9 cellular contexts compared by ENCODE assay signal in the genomic region with DNA sequence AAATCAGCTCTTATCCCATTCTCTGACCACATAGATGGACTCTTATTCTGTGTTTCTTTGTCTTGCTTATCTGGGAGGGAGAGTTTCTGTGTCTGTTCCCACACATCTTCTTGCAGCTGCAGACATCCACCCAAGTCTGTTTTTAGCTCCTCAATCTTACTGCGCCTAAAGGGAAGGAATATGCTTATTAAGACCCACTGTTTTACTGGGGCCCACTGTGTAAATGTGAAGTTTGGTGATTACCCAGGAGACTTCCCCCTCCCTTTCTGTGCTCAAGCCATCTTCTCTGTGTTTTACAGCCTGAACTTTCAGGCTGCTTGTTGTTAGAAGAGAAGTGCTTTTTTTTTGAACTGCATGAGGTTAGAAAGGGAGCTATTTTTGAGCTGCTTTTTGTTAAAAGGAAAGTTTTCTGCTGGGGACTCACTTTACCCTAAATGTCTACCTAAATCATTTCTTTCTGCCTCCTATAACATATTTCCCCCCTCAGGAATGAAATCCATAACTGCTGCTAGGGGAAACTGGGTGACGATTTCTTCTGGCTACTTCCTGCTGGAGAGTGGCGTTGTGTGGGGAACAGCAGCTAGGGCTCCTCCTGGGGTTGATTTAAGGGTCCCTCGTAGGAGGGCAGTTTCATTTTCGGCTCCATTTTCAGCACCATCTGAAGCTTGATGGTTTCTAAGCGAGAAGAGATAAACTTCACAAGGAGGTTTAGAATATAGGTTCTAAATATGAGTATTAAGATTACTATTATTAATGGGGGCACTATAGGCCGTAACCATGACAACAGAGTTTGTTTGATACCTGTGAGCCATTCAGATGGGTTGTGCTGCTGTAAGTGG. TPM values are rescaled to one million over a fixed set of nuclear protein-coding genes. Genes with fewer than 3 reads are reported as not detected.
DNase-seq lines count a peak whose midpoint lies in the region; ATAC-seq and TF ChIP-seq lines count a peak whose summit lies in the region.
"Had no signal": no experiment of that assay in that cellular context is flagged by ENCODE, and none has a peak within 500 bp of the region (broad histone marks: within the 10 kb centered on the region; RNA-seq: fewer than 3 reads in every experiment).

No MANE protein-coding gene starts in this region.

- H3K4me3 ChIP-seq in duodenal mucosa (ENCODE audit: low read depth in 1 of 2, low read length in 2 of 2) = no peak overlapping the region

- H3K4me1 Mint-ChIP-seq in osteocyte (ENCODE audit: unreplicated experiment) = peaks cover 28% of the 10 kb centered on the region

- peak overlapping the region; percentile 90 for H3K27ac Mint-ChIP-seq in osteocyte (ENCODE audit: unreplicated experiment)

- H3K27me3 ChIP-seq in duodenal mucosa (ENCODE audit: control insufficient read depth in 1 of 2, insufficient read depth in 2 of 2, low read length in 2 of 2) = no peaks in the 10 kb centered on the region

- ATAC-seq in HG03521 (IDR thresholded peaks at IDR 0.05; ENCODE audit: unreplicated experiment) (peak; percentile 62), HG03571 (IDR thresholded peaks at IDR 0.05; ENCODE audit: unreplicated experiment) (no peak)

- no peaks in the 10 kb centered on the region for H3K9me3 Mint-ChIP-seq in osteocyte (ENCODE audit: unreplicated experiment)

- no peak overlapping the region for H3K9ac ChIP-seq in duodenal mucosa (ENCODE audit: low read depth in 1 of 2, low read length in 2 of 2)

- DNase-seq in DMS 273 (lab: John Stamatoyannopoulos, UW; ENCODE audit: unreplicated experiment) (peak; percentile 14), DMS 273 treated with DMSO at 0.1 percent for 48 hours (lab: John Stamatoyannopoulos, UW) (no peak), osteocyte (ENCODE audit: extremely low spot score, unreplicated experiment) (no peak), HUDEP-2 (lab: John Stamatoyannopoulos, UW; ENCODE audit: unreplicated experiment in 76 of 76) (no peak), HCEC 1CT (no peak)

- H3K36me3 Mint-ChIP-seq in osteocyte (ENCODE audit: unreplicated experiment) = peaks cover 13% of the 10 kb centered on the region

- peaks cover 7 to 48% of the 10 kb centered on the region in 2 donors for H3K36me3 ChIP-seq in duodenal mucosa (ENCODE audit: control insufficient read depth in 1 of 2, insufficient read depth in 2 of 2, low read length in 2 of 2)

- no peak for TF ChIP-seq CTCF in osteocyte (IDR thresholded peaks at IDR 0.05)

- peaks cover 11 to 16% of the 10 kb centered on the region in 2 donors for H3K4me1 ChIP-seq in duodenal mucosa (ENCODE audit: control insufficient read depth in 1 of 2, insufficient read depth in 2 of 2, low read length in 2 of 2)

- H3K4me3 Mint-ChIP-seq in osteocyte (ENCODE audit: unreplicated experiment) = no peak overlapping the region

- H3K27me3 Mint-ChIP-seq in osteocyte (ENCODE audit: unreplicated experiment) = no peaks in the 10 kb centered on the region

- peak overlapping the region; percentile 34 for H3K27ac ChIP-seq in duodenal mucosa (ENCODE audit: low read depth, low read length)
- H3K27ac ChIP-seq: 22Rv1 had no signal

- H3K9me3 ChIP-seq in duodenal mucosa (ENCODE audit: control insufficient read depth in 1 of 2, low read length in 2 of 2) = no peaks in the 10 kb centered on the region

RNA-seq across cellular contexts. Expression of a gene that starts 39.5 kb away (rescaled TPM):
- 14.1 and 16.1 TPM in 2 replicates for total RNA-seq in osteocyte

RNA-seq across cellular contexts. Expression of a gene that starts 48.0 kb away (rescaled TPM):
- total RNA-seq in osteocyte = 76.6 and 81.5 TPM in 2 replicates
